In the genomic region with DNA sequence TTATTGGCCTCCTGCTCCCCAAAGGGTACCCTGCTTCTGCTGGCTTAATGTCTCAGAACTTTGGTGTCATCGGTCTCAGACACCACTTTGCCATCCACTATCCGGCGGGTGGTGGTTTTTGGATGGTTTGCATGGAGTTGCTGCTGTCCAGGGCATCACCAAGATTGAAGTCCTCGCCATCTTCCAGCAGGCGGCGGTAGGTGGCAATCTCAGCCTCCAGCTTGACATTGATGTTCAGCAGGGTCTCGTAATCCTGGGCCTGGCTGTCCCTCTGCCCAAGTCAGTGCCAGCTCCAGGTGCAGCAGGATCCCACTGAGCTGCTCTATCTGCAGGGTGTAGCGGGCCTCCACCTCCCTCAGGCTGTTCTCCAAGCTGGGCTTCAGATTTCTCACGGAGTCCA, we compare ENCODE assay signal across 8 cellular contexts. TPM values are rescaled to one million over a fixed set of nuclear protein-coding genes. Genes with fewer than 3 reads are reported as not detected.
A peak's percentile ranks its signal among the peaks of the same experiment; 100 is the strongest.
DNase-seq lines count a peak whose midpoint lies in the region; ATAC-seq, FAIRE-seq and TF ChIP-seq lines count a peak whose summit lies in the region.
"Not testable (repeated sequence)": the region's sequence is repeated elsewhere in the genome, so short reads cannot be mapped to it uniquely, and the experiment has no call there.

No MANE protein-coding gene starts in this region.

- intact Hi-C loops in activated T-helper 2 cell treated with anti-CD3 and anti-CD28 coated beads, Interferon-gamma antibody, Interleukin-2, Interleukin-4, amounts not matched to agents 10 μg/mL and 5 μg/mL and 100 μg/mL, durations not matched to agents 14 hours and 24 hours and 36 hours (cut with micrococcal nuclease) = loop anchor here (1.0 kb wide), 2 partner anchors 23 to 105 kb away; no protein-coding TSS in a partner anchor
- intact Hi-C loops in upper lobe of right lung (cut with DNase I) = not testable (repeated sequence)

- not testable (repeated sequence) for H3K27me3 ChIP-seq in lung (ENCODE audit: control insufficient read depth, insufficient read depth); upper lobe of right lung

- H3K4me3 Mint-ChIP-seq in activated T-helper 2 cell treated with anti-CD3 and anti-CD28 coated beads, Interferon-gamma antibody, Interleukin-2, Interleukin-4, amounts not matched to agents 10 μg/mL and 5 μg/mL and 100 μg/mL, durations not matched to agents 14 hours and 24 hours and 36 hours (ENCODE audit: low read depth); endothelial cell (ENCODE audit: unreplicated experiment): not testable (repeated sequence)

- H3K27ac ChIP-seq in lung (ENCODE audit: low read depth in 1 of 2, low read length in 1 of 2); upper lobe of right lung: not testable (repeated sequence)

- not testable (repeated sequence) for H3K4me1 Mint-ChIP-seq in activated T-helper 2 cell treated with anti-CD3 and anti-CD28 coated beads, Interferon-gamma antibody, Interleukin-2, Interleukin-4, amounts not matched to agents 10 μg/mL and 5 μg/mL and 100 μg/mL, durations not matched to agents 14 hours and 24 hours and 36 hours (ENCODE audit: low read depth); endothelial cell (ENCODE audit: unreplicated experiment)

- peaks cover 24% of the 10 kb centered on the region for H3K27me3 Mint-ChIP-seq in activated T-helper 2 cell treated with anti-CD3 and anti-CD28 coated beads, Interferon-gamma antibody, Interleukin-2, Interleukin-4, amounts not matched to agents 10 μg/mL and 5 μg/mL and 100 μg/mL, durations not matched to agents 14 hours and 24 hours and 36 hours (ENCODE audit: low read depth)
- not testable (repeated sequence) for H3K27me3 Mint-ChIP-seq in endothelial cell (ENCODE audit: unreplicated experiment)

- DNase-seq in GM12865 (ENCODE audit: low read depth) (peak; percentile 39), NCI-H1105 treated with DMSO at 0.1 percent for 48 hours (lab: John Stamatoyannopoulos, UW) (peak; percentile 28), endothelial cell (ENCODE audit: low spot score) (peak; percentile 64), upper lobe of right lung (peak; percentile 58)
- DNase-seq in activated T-helper 2 cell treated with anti-CD3 and anti-CD28 coated beads, Interferon-gamma antibody, Interleukin-2, Interleukin-4, amounts not matched to agents 10 μg/mL and 5 μg/mL and 100 μg/mL, durations not matched to agents 14 hours and 24 hours and 36 hours (ENCODE audit: low spot score) = peak; percentile 19
- not testable (repeated sequence) for DNase-seq in lung (ENCODE audit: low spot score)
- peak; percentile 54 for DNase-seq in stimulated activated CD4-positive, alpha-beta T cell treated with anti-CD3 and anti-CD28 coated beads, Interleukin-1b, Interleukin-23, amount 100 ng/mL, for 48 hours

- TF ChIP-seq CTCF in GM12865 (IDR thresholded peaks at IDR 0.05; ENCODE audit: insufficient read depth, low read depth, low read length, missing control alignments) (peak; percentile 58), lung (IDR thresholded peaks at IDR 0.05; ENCODE audit: control extremely low read depth, extremely low read depth) (peak; percentile 10), upper lobe of right lung (IDR thresholded peaks at IDR 0.05) (peak; percentile 14)
- TF ChIP-seq CTCF in endothelial cell (IDR thresholded peaks at IDR 0.05; ENCODE audit: unreplicated experiment) = not testable (repeated sequence)

- H3K36me3 Mint-ChIP-seq in activated T-helper 2 cell treated with anti-CD3 and anti-CD28 coated beads, Interferon-gamma antibody, Interleukin-2, Interleukin-4, amounts not matched to agents 10 μg/mL and 5 μg/mL and 100 μg/mL, durations not matched to agents 14 hours and 24 hours and 36 hours (ENCODE audit: low read depth); endothelial cell (ENCODE audit: low read depth, unreplicated experiment): not testable (repeated sequence)

- H3K4me1 ChIP-seq in lung (ENCODE audit: control insufficient read depth in 2 of 2, insufficient read depth in 2 of 2, low read length in 2 of 2); upper lobe of right lung: not testable (repeated sequence)

- 40 to 54% methylated on average over 9 of the region's 9 CpGs for WGBS in lung, 2 donors

- not testable (repeated sequence) for H3K4me3 ChIP-seq in GM12865 (ENCODE audit: low read depth, low read length); lung; upper lobe of right lung

- H3K9me3 ChIP-seq in lung (ENCODE audit: control insufficient read depth in 2 of 2, insufficient read depth in 1 of 2, low read length in 1 of 2); upper lobe of right lung: not testable (repeated sequence)

- FAIRE-seq in TTC549 (lab: Jason Lieb, UNC) = peak; percentile 13

- not testable (repeated sequence) for H3K27ac Mint-ChIP-seq in activated T-helper 2 cell treated with anti-CD3 and anti-CD28 coated beads, Interferon-gamma antibody, Interleukin-2, Interleukin-4, amounts not matched to agents 10 μg/mL and 5 μg/mL and 100 μg/mL, durations not matched to agents 14 hours and 24 hours and 36 hours; endothelial cell (ENCODE audit: unreplicated experiment)

- H3K9me3 Mint-ChIP-seq in activated T-helper 2 cell treated with anti-CD3 and anti-CD28 coated beads, Interferon-gamma antibody, Interleukin-2, Interleukin-4, amounts not matched to agents 10 μg/mL and 5 μg/mL and 100 μg/mL, durations not matched to agents 14 hours and 24 hours and 36 hours; endothelial cell (ENCODE audit: unreplicated experiment): not testable (repeated sequence)

- ATAC-seq in lung (ENCODE audit: insufficient read depth, low FRiP score); upper lobe of right lung: not testable (repeated sequence)

- H3K36me3 ChIP-seq in lung (ENCODE audit: control insufficient read depth in 2 of 2, insufficient read depth in 2 of 2, low read length in 2 of 2); upper lobe of right lung: not testable (repeated sequence)

RNA-seq across cellular contexts. Expression of gene CAND2, which starts 9.1 kb away (rescaled TPM):
- total RNA-seq in activated T-helper 2 cell treated with anti-CD3 and anti-CD28 coated beads, Interferon-gamma antibody, Interleukin-2, Interleukin-4, amounts not matched to agents 10 μg/mL and 5 μg/mL and 100 μg/mL, durations not matched to agents 14 hours and 24 hours and 36 hours = 1.1 and 2.0 TPM in 2 replicates
- 1.8 TPM for total RNA-seq in endothelial cell (ENCODE audit: unreplicated experiment)
- 1 to 10 TPM; 5.6 to 5.9 TPM for total RNA-seq in lung
- 1 to 10 TPM; 1.0 to 1.6 TPM for polyA plus RNA-seq in lung
- 7.8 TPM for total RNA-seq in upper lobe of right lung

RNA-seq across cellular contexts. Expression of gene TMEM40, which starts 28.3 kb away (rescaled TPM):
- total RNA-seq in activated T-helper 2 cell treated with anti-CD3 and anti-CD28 coated beads, Interferon-gamma antibody, Interleukin-2, Interleukin-4, amounts not matched to agents 10 μg/mL and 5 μg/mL and 100 μg/mL, durations not matched to agents 14 hours and 24 hours and 36 hours = not detected in 2 replicates
- total RNA-seq in endothelial cell (ENCODE audit: unreplicated experiment) (not detected), lung (1 to 10 TPM; 2.0 to 3.8 TPM), upper lobe of right lung (not detected)
- 1 to 10 TPM; 4.2 to 6.0 TPM for polyA plus RNA-seq in lung

RNA-seq across cellular contexts. Expression of gene RPL32, which starts 54.0 kb away (rescaled TPM):
- 2,046 and 2,053 TPM in 2 replicates for total RNA-seq in activated T-helper 2 cell treated with anti-CD3 and anti-CD28 coated beads, Interferon-gamma antibody, Interleukin-2, Interleukin-4, amounts not matched to agents 10 μg/mL and 5 μg/mL and 100 μg/mL, durations not matched to agents 14 hours and 24 hours and 36 hours
- total RNA-seq in endothelial cell (ENCODE audit: unreplicated experiment) (1,571 TPM), lung (1,000 to 10,000 TPM; 1,163 to 1,366 TPM), upper lobe of right lung (1,191 TPM)
- polyA plus RNA-seq in lung = 1,000 to 10,000 TPM; 1,635 to 3,171 TPM
